Comparison of ENCODE assay signal across 9 cellular contexts in genomic region chr4:184347251-184348239, GRCh38.
DNase-seq lines count a peak whose midpoint lies in the region; FAIRE-seq and TF ChIP-seq lines count a peak whose summit lies in the region.
"Had no signal": no experiment of that assay in that cellular context is flagged by ENCODE, and none has a peak within 500 bp of the region (broad histone marks: within the 10 kb centered on the region; RNA-seq: fewer than 3 reads in every experiment).

No MANE protein-coding gene starts in this region.

- H3K4me1 Mint-ChIP-seq in activated CD4-positive, alpha-beta T cell treated with anti-CD3 and anti-CD28 coated beads, Interleukin-2, amount 10 ng/mL, durations not matched to agents 24 days and 14 days = peaks cover 28% of the 10 kb centered on the region
- H3K4me1 Mint-ChIP-seq in activated T-cell treated with anti-CD3 and anti-CD28 coated beads, Interleukin-2, amount 50 U/mL, for 24 hours (ENCODE audit: low read depth) = peaks cover 20% of the 10 kb centered on the region

- no peaks in the 10 kb centered on the region for H3K36me3 Mint-ChIP-seq in activated CD4-positive, alpha-beta T cell treated with anti-CD3 and anti-CD28 coated beads, Interleukin-2, amount 10 ng/mL, durations not matched to agents 24 days and 14 days (ENCODE audit: low read depth)
- no peaks in the 10 kb centered on the region for H3K36me3 Mint-ChIP-seq in activated T-cell treated with anti-CD3 and anti-CD28 coated beads, Interleukin-2, amount 50 U/mL, for 24 hours (ENCODE audit: low read depth)

- TF ChIP-seq CTCF in astrocyte of the spinal cord (IDR thresholded peaks at IDR 0.05; ENCODE audit: low read depth, low read length) = no peak
- TF ChIP-seq CTCF in thyroid gland (IDR thresholded peaks at IDR 0.05) = no peak

- TF ChIP-seq POLR2A in GM12892 (IDR thresholded peaks at IDR 0.05; ENCODE audit: low read depth, low read length) (peak; percentile 67), thyroid gland (IDR thresholded peaks at IDR 0.05) (peak in 1 of 2 donors; percentile 59)

- DNase-seq in GM12892 (ENCODE audit: insufficient read length) (no peak), H7 (peak; percentile 89), LHCN-M2 (ENCODE audit: low read depth) (peak; percentile 17), astrocyte of the spinal cord (ENCODE audit: low read depth, low spot score) (peak; percentile 56), kidney tubule cell (ENCODE audit: low spot score) (peak; percentile 66), thyroid gland (peak; percentile 44 to 46)
- DNase-seq in activated CD4-positive, alpha-beta T cell treated with anti-CD3 and anti-CD28 coated beads, Interleukin-2, amount 10 ng/mL, durations not matched to agents 24 days and 14 days = no peak
- no peak for DNase-seq in activated T-cell treated with anti-CD3 and anti-CD28 coated beads, Interleukin-2, amount 50 U/mL, for 24 hours

- H3K9me3 Mint-ChIP-seq in activated CD4-positive, alpha-beta T cell treated with anti-CD3 and anti-CD28 coated beads, Interleukin-2, amount 10 ng/mL, durations not matched to agents 24 days and 14 days = peaks cover 7% of the 10 kb centered on the region
- H3K9me3 Mint-ChIP-seq in activated T-cell treated with anti-CD3 and anti-CD28 coated beads, Interleukin-2, amount 50 U/mL, for 24 hours = no peaks in the 10 kb centered on the region

- H3K4me3 Mint-ChIP-seq in activated CD4-positive, alpha-beta T cell treated with anti-CD3 and anti-CD28 coated beads, Interleukin-2, amount 10 ng/mL, durations not matched to agents 24 days and 14 days = no peak overlapping the region
- no peak overlapping the region for H3K4me3 Mint-ChIP-seq in activated T-cell treated with anti-CD3 and anti-CD28 coated beads, Interleukin-2, amount 50 U/mL, for 24 hours
- H3K4me3 Mint-ChIP-seq: T-helper 1 cell treated with Interleukin-12 subunit alpha and Interleukin-12 subunit beta and Interleukin-4 antibody, amounts not matched to agents 30 μg/mL and 1 μg/mL, for 36 hours had no signal

- H3K4me1 ChIP-seq in thyroid gland = peaks cover 23 to 32% of the 10 kb centered on the region in 2 donors

- H3K4me3 ChIP-seq in H7 (ENCODE audit: insufficient read depth, low read depth, low read length) = no peak overlapping the region
- H3K4me3 ChIP-seq in astrocyte of the spinal cord (ENCODE audit: low read depth, low read length) = no peak overlapping the region
- no peak overlapping the region for H3K4me3 ChIP-seq in thyroid gland (replicated peaks in 1 of 3)

- H3K27ac Mint-ChIP-seq in activated CD4-positive, alpha-beta T cell treated with anti-CD3 and anti-CD28 coated beads, Interleukin-2, amount 10 ng/mL, durations not matched to agents 24 days and 14 days = no peak overlapping the region
- H3K27ac Mint-ChIP-seq in activated T-cell treated with anti-CD3 and anti-CD28 coated beads, Interleukin-2, amount 50 U/mL, for 24 hours = no peak overlapping the region
- H3K27ac Mint-ChIP-seq: T-helper 1 cell treated with Interleukin-12 subunit alpha and Interleukin-12 subunit beta and Interleukin-4 antibody, amounts not matched to agents 30 μg/mL and 1 μg/mL, for 36 hours had no signal

- no peaks in the 10 kb centered on the region for H3K27me3 ChIP-seq in H7 (ENCODE audit: control insufficient read depth, insufficient read depth, low read length)
- no peaks in the 10 kb centered on the region for H3K27me3 ChIP-seq in thyroid gland

- no peaks in the 10 kb centered on the region for H3K27me3 Mint-ChIP-seq in activated CD4-positive, alpha-beta T cell treated with anti-CD3 and anti-CD28 coated beads, Interleukin-2, amount 10 ng/mL, durations not matched to agents 24 days and 14 days
- peaks cover 3% of the 10 kb centered on the region for H3K27me3 Mint-ChIP-seq in activated T-cell treated with anti-CD3 and anti-CD28 coated beads, Interleukin-2, amount 50 U/mL, for 24 hours

- intact Hi-C loops in thyroid gland (cut with DNase I) = no loop called here
- intact Hi-C loops in activated CD4-positive, alpha-beta T cell treated with anti-CD3 and anti-CD28 coated beads, Interleukin-2, amount 10 ng/mL, durations not matched to agents 24 days and 14 days (cut with micrococcal nuclease) = no loop called here

- H3K9me3 ChIP-seq in thyroid gland = no peaks in the 10 kb centered on the region

- peak; percentile 95 for FAIRE-seq in GM12892 (lab: Jason Lieb, UNC)

- peak overlapping the region; percentile 49 to 83 (median 69) for H3K27ac ChIP-seq in thyroid gland

- H3K36me3 ChIP-seq in H7 (replicated peaks; ENCODE audit: control insufficient read depth, insufficient read depth, low read length) (no peaks in the 10 kb centered on the region), thyroid gland (no peaks in the 10 kb centered on the region)

- 49 to 51% methylated on average over 15 to 16 of the region's 16 CpGs for WGBS in thyroid gland, 2 donors

- in situ Hi-C loops in astrocyte of the spinal cord (cut with HindIII; ENCODE audit: low sequenced_read_pairs) = no loop called here

Comparison
In these comparisons a context has a peak if more than half of its experiments do, and no peak if none do; other contexts are left out.
1. DNase-seq: peak in H7 (single experiment), LHCN-M2 (single experiment), astrocyte of the spinal cord (single experiment), kidney tubule cell (single experiment) and thyroid gland (2 of 2); none in GM12892 (single experiment), activated CD4-positive, alpha-beta T cell treated with anti-CD3 and anti-CD28 coated beads, Interleukin-2, amount 10 ng/mL, durations not matched to agents 24 days and 14 days (single experiment) and activated T-cell treated with anti-CD3 and anti-CD28 coated beads, Interleukin-2, amount 50 U/mL, for 24 hours (single experiment).